In the genomic region with DNA sequence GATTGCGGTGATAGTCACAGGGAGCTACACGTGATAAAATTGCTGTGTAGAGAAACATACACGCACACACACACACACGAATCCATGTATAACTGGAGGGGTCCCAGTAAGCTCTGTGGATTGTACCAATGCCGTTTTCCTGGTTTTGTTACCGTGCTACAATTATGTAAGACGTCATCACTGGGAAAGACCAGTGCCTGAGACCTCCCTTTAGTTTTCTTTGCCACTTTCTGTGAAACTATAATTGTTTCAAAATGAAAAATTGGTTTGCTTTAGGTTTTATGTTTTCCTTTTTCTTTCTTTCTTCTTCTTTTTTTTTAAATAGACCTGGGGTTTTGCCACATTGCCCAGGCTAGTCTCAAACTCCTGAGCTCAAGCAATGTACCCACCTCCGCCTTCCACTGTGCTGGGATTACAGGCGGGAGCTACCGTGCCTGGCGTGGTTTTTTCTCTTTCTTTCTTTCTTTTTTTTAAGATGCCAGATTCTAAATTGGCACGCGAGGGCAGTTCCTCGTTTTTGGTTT, we compare ENCODE assay signal across 1 cellular context.
TF ChIP-seq lines count a peak whose summit lies in the region.

No MANE protein-coding gene starts in this region.

TF ChIP-seq in HEK293T, 16 proteins besides CTCF, POLR2A, EP300 and RAD21 (continued from another document):
- TF ChIP-seq FOXM1 (IDR thresholded peaks at IDR 0.05; ENCODE audit: borderline replicate concordance), result no peak
- TF ChIP-seq TARDBP (IDR thresholded peaks at IDR 0.05), result no peak
- TF ChIP-seq NFRKB (IDR thresholded peaks at IDR 0.05), result no peak
- no peak for TF ChIP-seq FOXA1 (IDR thresholded peaks at IDR 0.05)
- TF ChIP-seq SP1 (IDR thresholded peaks at IDR 0.05), result no peak
- TF ChIP-seq PKNOX1 (IDR thresholded peaks at IDR 0.05), result no peak
- no peak for TF ChIP-seq ARNT (IDR thresholded peaks at IDR 0.05)
- no peak for TF ChIP-seq SUZ12 (IDR thresholded peaks at IDR 0.05)
- no peak for TF ChIP-seq ZNF384 (IDR thresholded peaks at IDR 0.05)
